8 cellular contexts compared by ENCODE assay signal in genomic region chr12:27237790-27238771, GRCh38. TPM values are rescaled to one million over a fixed set of nuclear protein-coding genes. Genes with fewer than 3 reads are reported as not detected.
DNase-seq lines count a peak whose midpoint lies in the region; ATAC-seq and TF ChIP-seq lines count a peak whose summit lies in the region.

No MANE protein-coding gene starts in this region.

- no peaks in the 10 kb centered on the region for H3K9me3 ChIP-seq in HCT116 (ENCODE audit: control insufficient read depth in 1 of 2, insufficient read depth in 1 of 2, low read depth in 1 of 2, low read length in 2 of 2)
- no peaks in the 10 kb centered on the region for H3K9me3 ChIP-seq in heart left ventricle

- no peak for TF ChIP-seq RAD21 in HCT116 (IDR thresholded peaks at IDR 0.05; ENCODE audit: low read depth)

- H3K4me1 ChIP-seq in HCT116 (ENCODE audit: control insufficient read depth in 1 of 2, insufficient read depth in 2 of 2, low read length in 2 of 2) (peaks cover 0 to 8% of the 10 kb centered on the region in 2 experiments; a peak in 1 of 4 replicates), heart left ventricle (peaks cover 0 to 13% (median 0%) of the 10 kb centered on the region in 12 donors)

- DNase-seq in HCT116 (ENCODE audit: low read depth, low spot score) (no peak), NOMO-1 (lab: John Stamatoyannopoulos, UW; ENCODE audit: unreplicated experiment in 2 of 2) (peak; percentile 89 to 92), heart left ventricle (no peak), epidermal melanocyte (ENCODE audit: insufficient read length, low spot score) (no peak), DMS114 treated with DMSO at 0.1 percent for 48 hours (lab: John Stamatoyannopoulos, UW; ENCODE audit: unreplicated experiment) (no peak), NCI-H2171 treated with DMSO at 0.1 percent for 48 hours (lab: John Stamatoyannopoulos, UW) (no peak)
- no peak for DNase-seq in activated CD4-positive, alpha-beta T cell treated with anti-CD3 and anti-CD28 coated beads for 4 hours

- H3K27ac ChIP-seq in HCT116 (ENCODE audit: low read depth, low read length), result no peak overlapping the region
- H3K27ac ChIP-seq in heart left ventricle, result peak overlapping the region in 3 of 12 donors; percentile 11 to 67 (median 14)

- no peaks in the 10 kb centered on the region for H3K9me2 ChIP-seq in HCT116 (ENCODE audit: insufficient read depth)

- H3K79me2 ChIP-seq in HCT116 (ENCODE audit: insufficient read depth, low read length), result no peaks in the 10 kb centered on the region

- TF ChIP-seq CTCF in HCT116 (IDR thresholded peaks at IDR 0.05 in 2 of 3, conservative IDR thresholded peaks at IDR 0.05 in 1 of 3; ENCODE audit: borderline replicate concordance in 1 of 3, insufficient read depth in 1 of 3, low read depth in 2 of 3, low read length in 2 of 3), result no peak
- no peak for TF ChIP-seq CTCF in heart left ventricle (IDR thresholded peaks at IDR 0.05)

- no peak overlapping the region for H3K9ac ChIP-seq in HCT116 (ENCODE audit: low read length)

- intact Hi-C loops in HCT116 (cut with micrococcal nuclease) (no loop called here), heart left ventricle (cut with DNase I) (no loop called here)

- H2AFZ ChIP-seq in HCT116 (ENCODE audit: low read depth, low read length, poor library complexity, severe bottlenecking), result no peak overlapping the region

- ATAC-seq in GM18517 (IDR thresholded peaks at IDR 0.05; ENCODE audit: unreplicated experiment) (peak; percentile 69), HCT116 (0 out of 2 replicates have a peak, but pooled peaks have one; percentile 17), heart left ventricle (peak in 3 of 4 donors; percentile 26 to 65 (median 41))

- no peak overlapping the region for H3K4me2 ChIP-seq in HCT116 (ENCODE audit: low read length)

- H3K27me3 ChIP-seq in HCT116 (ENCODE audit: insufficient read depth, low read length) (no peaks in the 10 kb centered on the region), heart left ventricle (no peaks in the 10 kb centered on the region)

- H3K4me3 ChIP-seq in HCT116 (replicated peaks in 1 of 2; ENCODE audit: low read depth in 1 of 2, low read length in 2 of 2), result no peak overlapping the region
- H3K4me3 ChIP-seq in heart left ventricle, result no peak overlapping the region

- TF ChIP-seq POLR2A in HCT116 (IDR thresholded peaks at IDR 0.05; ENCODE audit: borderline replicate concordance, extremely low read depth, insufficient read depth, insufficient read length) (no peak), heart left ventricle (IDR thresholded peaks at IDR 0.05) (no peak)

- CTCF ChIA-PET in HCT116 (lab: Charles Lee), result no interaction called here

- H4K20me1 ChIP-seq in HCT116 (ENCODE audit: insufficient read depth), result no peaks in the 10 kb centered on the region

- POLR2A ChIA-PET in HCT116 (lab: Charles Lee), result no interaction called here

- H3K36me3 ChIP-seq in HCT116 (ENCODE audit: control insufficient read depth in 1 of 2, insufficient read depth in 2 of 2, low read length in 2 of 2) (no peaks in the 10 kb centered on the region), heart left ventricle (no peaks in the 10 kb centered on the region)

- RAD21 ChIA-PET in HCT116 (lab: Charles Lee; ENCODE audit: low non-redundant PET in 1 of 2, low total read pairs in 2 of 2, uncharacterized antibody in 2 of 2, unreplicated experiment in 2 of 2), result no interaction called here

- no TSS peak for BruUV-seq in HCT116 (replicated peaks; lab: Mats Ljungman, UMichigan)

- WGBS in heart left ventricle, 4 donors, result 76 to 81% (median 77%) methylated on average over 6 of the region's 6 CpGs

TF ChIP-seq in HCT116, 20 proteins besides CTCF, POLR2A, EP300 and RAD21:
- TF ChIP-seq SIN3A (IDR thresholded peaks at IDR 0.05; ENCODE audit: low read depth), result no peak
- no peak for TF ChIP-seq EZH2phosphoT487 (IDR thresholded peaks at IDR 0.05; ENCODE audit: borderline replicate concordance)
- no peak for TF ChIP-seq JUND (IDR thresholded peaks at IDR 0.05)
- TF ChIP-seq, protein P1, sequence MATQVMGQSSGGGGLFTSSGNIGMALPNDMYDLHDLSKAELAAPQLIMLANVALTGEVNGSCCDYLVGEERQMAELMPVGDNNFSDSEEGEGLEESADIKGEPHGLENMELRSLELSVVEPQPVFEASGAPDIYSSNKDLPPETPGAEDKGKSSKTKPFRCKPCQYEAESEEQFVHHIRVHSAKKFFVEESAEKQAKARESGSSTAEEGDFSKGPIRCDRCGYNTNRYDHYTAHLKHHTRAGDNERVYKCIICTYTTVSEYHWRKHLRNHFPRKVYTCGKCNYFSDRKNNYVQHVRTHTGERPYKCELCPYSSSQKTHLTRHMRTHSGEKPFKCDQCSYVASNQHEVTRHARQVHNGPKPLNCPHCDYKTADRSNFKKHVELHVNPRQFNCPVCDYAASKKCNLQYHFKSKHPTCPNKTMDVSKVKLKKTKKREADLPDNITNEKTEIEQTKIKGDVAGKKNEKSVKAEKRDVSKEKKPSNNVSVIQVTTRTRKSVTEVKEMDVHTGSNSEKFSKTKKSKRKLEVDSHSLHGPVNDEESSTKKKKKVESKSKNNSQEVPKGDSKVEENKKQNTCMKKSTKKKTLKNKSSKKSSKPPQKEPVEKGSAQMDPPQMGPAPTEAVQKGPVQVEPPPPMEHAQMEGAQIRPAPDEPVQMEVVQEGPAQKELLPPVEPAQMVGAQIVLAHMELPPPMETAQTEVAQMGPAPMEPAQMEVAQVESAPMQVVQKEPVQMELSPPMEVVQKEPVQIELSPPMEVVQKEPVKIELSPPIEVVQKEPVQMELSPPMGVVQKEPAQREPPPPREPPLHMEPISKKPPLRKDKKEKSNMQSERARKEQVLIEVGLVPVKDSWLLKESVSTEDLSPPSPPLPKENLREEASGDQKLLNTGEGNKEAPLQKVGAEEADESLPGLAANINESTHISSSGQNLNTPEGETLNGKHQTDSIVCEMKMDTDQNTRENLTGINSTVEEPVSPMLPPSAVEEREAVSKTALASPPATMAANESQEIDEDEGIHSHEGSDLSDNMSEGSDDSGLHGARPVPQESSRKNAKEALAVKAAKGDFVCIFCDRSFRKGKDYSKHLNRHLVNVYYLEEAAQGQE (IDR thresholded peaks at IDR 0.05; ENCODE audit: low read depth), result no peak
- no peak for TF ChIP-seq CEBPB (IDR thresholded peaks at IDR 0.05; ENCODE audit: low read depth)
- TF ChIP-seq SRF (IDR thresholded peaks at IDR 0.05; ENCODE audit: low read depth), result no peak
- TF ChIP-seq EZH2 (IDR thresholded peaks at IDR 0.05), result no peak
- no peak for TF ChIP-seq ZBTB33 (IDR thresholded peaks at IDR 0.05; ENCODE audit: extremely low read depth, insufficient replicate concordance, low read length)
- no peak for TF ChIP-seq SP1 (IDR thresholded peaks at IDR 0.05; ENCODE audit: low read depth)
- no peak for TF ChIP-seq POLR2AphosphoS5 (IDR thresholded peaks at IDR 0.05; ENCODE audit: low read depth, low read length)
- no peak for TF ChIP-seq FOSL1 (IDR thresholded peaks at IDR 0.05; ENCODE audit: low read depth)
- no peak for TF ChIP-seq ZNF274 (IDR thresholded peaks at IDR 0.05; ENCODE audit: low read depth, low read length)
- TF ChIP-seq, protein P2, sequence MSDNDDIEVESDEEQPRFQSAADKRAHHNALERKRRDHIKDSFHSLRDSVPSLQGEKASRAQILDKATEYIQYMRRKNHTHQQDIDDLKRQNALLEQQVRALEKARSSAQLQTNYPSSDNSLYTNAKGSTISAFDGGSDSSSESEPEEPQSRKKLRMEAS (IDR thresholded peaks at IDR 0.05), result no peak
- no peak for TF ChIP-seq ELF1 (IDR thresholded peaks at IDR 0.05; ENCODE audit: borderline replicate concordance, low read depth)
- no peak for TF ChIP-seq YY1 (IDR thresholded peaks at IDR 0.05; ENCODE audit: extremely low read depth, insufficient replicate concordance, low read depth, low read length)

RNA-seq across cellular contexts. Expression of gene STK38L, which starts 6.0 kb away (rescaled TPM):
- total RNA-seq in HCT116 (2021; ENCODE audit: unreplicated experiment) (23.9 TPM), heart left ventricle (100 to 1,000 TPM in 2 of 9 donors, 10 to 100 TPM in 7; 26.3 to 142 (median 83.7) TPM)
- polyA plus RNA-seq in HCT116 (2012), result 5.6 and 7.9 TPM in 2 replicates
- polyA plus RNA-seq in heart left ventricle, result 10 to 100 TPM; 21.1 to 22.3 TPM

Comparison
In these comparisons a context has a peak if more than half of its experiments do, and no peak if none do; other contexts are left out.
1. ATAC-seq: peak in every context shown above with its lines; median percentile 69 in GM18517; 41 in heart left ventricle; 17 in HCT116.
2. DNase-seq: peak in NOMO-1 (2 of 2); none in HCT116 (single experiment), heart left ventricle (0 of 5), epidermal melanocyte (single experiment), DMS114 treated with DMSO at 0.1 percent for 48 hours (single experiment), activated CD4-positive, alpha-beta T cell treated with anti-CD3 and anti-CD28 coated beads for 4 hours (0 of 2) and NCI-H2171 treated with DMSO at 0.1 percent for 48 hours (single experiment).